Comparison of ENCODE assay signal across 8 cellular contexts in the genomic region with DNA sequence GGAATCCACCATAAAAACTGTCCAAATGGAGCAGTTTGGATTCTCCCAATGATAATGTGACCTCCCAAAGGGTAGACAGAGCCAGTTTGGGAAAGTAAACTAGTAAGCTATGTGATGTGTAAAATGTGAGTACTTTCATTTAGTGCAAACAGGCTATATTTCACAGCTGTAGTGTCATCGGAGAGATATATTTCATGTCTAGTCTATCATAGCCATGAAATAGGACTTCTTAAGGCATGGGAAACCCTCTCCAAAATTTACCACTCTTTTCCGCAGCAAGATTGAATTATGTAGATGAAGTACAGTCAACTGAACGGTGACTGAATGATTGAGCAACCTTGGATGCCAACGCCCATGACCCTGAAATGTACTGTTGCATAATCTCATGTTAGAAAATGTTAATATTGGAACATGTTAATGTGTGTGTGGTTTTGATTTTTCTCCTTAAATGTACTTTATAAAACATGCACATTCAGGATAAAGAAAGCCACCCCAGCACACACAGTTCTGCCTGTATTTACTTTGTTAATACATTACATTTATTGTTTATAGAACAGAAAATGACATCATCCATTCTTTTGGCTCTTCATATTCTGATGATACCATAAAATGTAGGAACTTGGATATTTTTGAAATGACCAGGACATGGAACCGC.
DNase-seq lines count a peak whose midpoint lies in the region; ATAC-seq and TF ChIP-seq lines count a peak whose summit lies in the region.

No MANE protein-coding gene starts in this region.

- H3K36me3 ChIP-seq in SK-N-SH (replicated peaks in 1 of 2; ENCODE audit: control insufficient read depth in 1 of 2, insufficient read depth in 2 of 2, low read length in 1 of 2) = peaks cover 20 to 93% of the 10 kb centered on the region in 2 experiments

- peaks cover 4 to 34% of the 10 kb centered on the region in 2 experiments; a peak in 3 of 4 replicates for H3K4me1 ChIP-seq in SK-N-SH (ENCODE audit: control insufficient read depth in 1 of 2, insufficient read depth in 2 of 2, low read depth in 1 of 2, low read length in 1 of 2)

- no peak for TF ChIP-seq CTCF in SK-N-SH (IDR thresholded peaks at IDR 0.05)
- no peak for TF ChIP-seq CTCF in fibroblast of villous mesenchyme (IDR thresholded peaks at IDR 0.05; ENCODE audit: insufficient read depth, low read depth, low read length)

- no peak for TF ChIP-seq RAD21 in SK-N-SH (IDR thresholded peaks at IDR 0.05; ENCODE audit: low read length)

- no peak overlapping the region for H2AFZ ChIP-seq in SK-N-SH (ENCODE audit: low read depth)

- POLR2A ChIA-PET in SK-N-SH (lab: Yijun Ruan, JAX) = no interaction called here

- 73% methylated on average over 5 of the region's 5 CpGs for WGBS in SK-N-SH (ENCODE audit: low lambda C conversion rate)

- DNase-seq in DMS53 (lab: John Stamatoyannopoulos, UW) (peak; percentile 66), SK-N-SH (no peak), fibroblast of villous mesenchyme (ENCODE audit: low read depth) (peak; percentile 78), renal cortical epithelial cell (ENCODE audit: low read depth) (peak; percentile 77), NAMALWA (ENCODE audit: low spot score) (no peak), NCI-H1436 (lab: John Stamatoyannopoulos, UW) (no peak)

- H3K27ac ChIP-seq in SK-N-SH (ENCODE audit: low read depth in 2 of 2, low read length in 1 of 2) = peak overlapping the region; percentile 62 to 64; a peak in 3 of 4 replicates

- H4K20me1 ChIP-seq in SK-N-SH (ENCODE audit: insufficient read depth) = no peaks in the 10 kb centered on the region

- H3K27me3 ChIP-seq in SK-N-SH (ENCODE audit: insufficient read depth) = no peaks in the 10 kb centered on the region

- no peaks in the 10 kb centered on the region for H3K9me3 ChIP-seq in SK-N-SH

- no peak overlapping the region for H3K4me3 ChIP-seq in SK-N-SH (ENCODE audit: low read depth in 2 of 2, low read length in 1 of 2)
- no peak overlapping the region for H3K4me3 ChIP-seq in fibroblast of villous mesenchyme (ENCODE audit: low read depth, low read length)

- no peak overlapping the region for H3K4me2 ChIP-seq in SK-N-SH

- no peak for ATAC-seq in HG02840 (IDR thresholded peaks at IDR 0.05; ENCODE audit: low FRiP score, unreplicated experiment)
- ATAC-seq in GM19023 (IDR thresholded peaks at IDR 0.05; ENCODE audit: unreplicated experiment) = no peak

- 0 out of 2 replicates have a peak, but pooled peaks cover 3% of the 10 kb centered on the region for H3K79me2 ChIP-seq in SK-N-SH (ENCODE audit: insufficient read depth)

- no peaks in the 10 kb centered on the region for H3K9me2 ChIP-seq in SK-N-SH

- no peak overlapping the region for H3K9ac ChIP-seq in SK-N-SH

- peaks cover 44% of the 10 kb centered on the region for H3F3A ChIP-seq in SK-N-SH (replicated peaks; ENCODE audit: insufficient read depth)

- no peak for TF ChIP-seq EP300 in SK-N-SH (IDR thresholded peaks at IDR 0.05; ENCODE audit: borderline replicate concordance in 1 of 2, low read depth in 1 of 2, low read length in 1 of 2)

- CTCF ChIA-PET in SK-N-SH (lab: Yijun Ruan, JAX) = interaction anchor here (0.7 to 4.0 kb wide), 41 partner anchors 8 to 1448 kb away, joined by 3 to 51 read pairs (median 4); partner anchors contain the start of gene NRP1

TF ChIP-seq in SK-N-SH, 30 proteins besides CTCF, POLR2A, EP300 and RAD21:
- TF ChIP-seq, protein P1, sequence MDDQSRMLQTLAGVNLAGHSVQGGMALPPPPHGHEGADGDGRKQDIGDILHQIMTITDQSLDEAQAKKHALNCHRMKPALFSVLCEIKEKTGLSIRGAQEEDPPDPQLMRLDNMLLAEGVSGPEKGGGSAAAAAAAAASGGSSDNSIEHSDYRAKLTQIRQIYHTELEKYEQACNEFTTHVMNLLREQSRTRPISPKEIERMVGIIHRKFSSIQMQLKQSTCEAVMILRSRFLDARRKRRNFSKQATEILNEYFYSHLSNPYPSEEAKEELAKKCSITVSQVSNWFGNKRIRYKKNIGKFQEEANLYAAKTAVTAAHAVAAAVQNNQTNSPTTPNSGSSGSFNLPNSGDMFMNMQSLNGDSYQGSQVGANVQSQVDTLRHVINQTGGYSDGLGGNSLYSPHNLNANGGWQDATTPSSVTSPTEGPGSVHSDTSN (IDR thresholded peaks at IDR 0.05) = peak; percentile 7; the same call in 1 of the 2 replicates
- TF ChIP-seq GABPA (IDR thresholded peaks at IDR 0.05; ENCODE audit: low read depth) (no peak), SIN3A (IDR thresholded peaks at IDR 0.05; ENCODE audit: borderline replicate concordance, low read depth, low read length) (no peak)

Comparison
In these comparisons a context has a peak if more than half of its experiments do, and no peak if none do; other contexts are left out.
1. DNase-seq: peak in DMS53 (single experiment), fibroblast of villous mesenchyme (single experiment) and renal cortical epithelial cell (single experiment); none in SK-N-SH (single experiment), NAMALWA (single experiment) and NCI-H1436 (single experiment).